In genomic region chr12:1660304-1661187, GRCh38 we compare ENCODE assay signal across 8 cellular contexts. TPM values are rescaled to one million over a fixed set of nuclear protein-coding genes. Genes with fewer than 3 reads are reported as not detected.
DNase-seq lines count a peak whose midpoint lies in the region; TF ChIP-seq lines count a peak whose summit lies in the region.

No MANE protein-coding gene starts in this region.

- no peak overlapping the region for H2AFZ ChIP-seq in hepatocyte

- H3K79me2 ChIP-seq in hepatocyte, result no peaks in the 10 kb centered on the region

- peak overlapping the region; percentile 93 for H3K27ac ChIP-seq in hepatocyte

- 56% methylated on average over 16 of the region's 20 CpGs for WGBS in hepatocyte (ENCODE audit: low lambda C conversion rate, missing lambda C conversion rate)

- peak overlapping the region; percentile 70 for H3K4me2 ChIP-seq in hepatocyte

- H3K9me2 ChIP-seq in hepatocyte (replicated peaks; ENCODE audit: insufficient read depth), result no peaks in the 10 kb centered on the region

- no peaks in the 10 kb centered on the region for H3K36me3 ChIP-seq in hepatocyte (replicated peaks; ENCODE audit: insufficient read depth, low read depth)

- no peak overlapping the region for H3K4me3 ChIP-seq in hepatocyte

- H3K9me3 ChIP-seq in hepatocyte (ENCODE audit: low read depth), result no peaks in the 10 kb centered on the region

- H4K20me1 ChIP-seq in hepatocyte (ENCODE audit: insufficient read depth, poor library complexity, severe bottlenecking), result no peaks in the 10 kb centered on the region

- no peaks in the 10 kb centered on the region for H3K27me3 ChIP-seq in hepatocyte

- no peak for TF ChIP-seq CTCF in hepatocyte (IDR thresholded peaks at IDR 0.05; ENCODE audit: poor library complexity)

- DNase-seq in NAMALWA (ENCODE audit: low spot score) (peak; percentile 28), hepatocyte (ENCODE audit: low spot score) (peak; percentile 79), 8988T (no peak), NCI-H1105 treated with DMSO at 0.1 percent for 48 hours (lab: John Stamatoyannopoulos, UW) (no peak), cerebellum (ENCODE audit: low spot score) (no peak), NCI-H1092 (lab: John Stamatoyannopoulos, UW) (no peak)
- DNase-seq in activated effector memory CD4-positive, alpha-beta T cell treated with anti-CD3 and anti-CD28 coated beads, Interleukin-2, amount 50 U/mL, for 16 hours, result peak; percentile 88
- DNase-seq in stimulated activated CD4-positive, alpha-beta T cell treated with anti-CD3 and anti-CD28 coated beads, Interleukin-1b, Interleukin-23, amount 100 ng/mL, for 48 hours, result peak; percentile 59

- peaks cover 13% of the 10 kb centered on the region for H3K4me1 ChIP-seq in hepatocyte (ENCODE audit: insufficient read depth)

RNA-seq across cellular contexts. Expression of gene ADIPOR2, which starts 30.3 kb away (rescaled TPM):
- total RNA-seq in hepatocyte (47.3 and 50.7 TPM in 2 replicates), cerebellum (33.8 TPM)
- polyA plus RNA-seq in hepatocyte, result 10.4 and 12.4 TPM in 2 replicates

RNA-seq across cellular contexts. Expression of gene WNT5B, which starts 31.5 kb away (rescaled TPM):
- total RNA-seq in hepatocyte (16.6 and 19.9 TPM in 2 replicates), cerebellum (4.9 TPM)
- polyA plus RNA-seq in hepatocyte, result 35.3 and 46.7 TPM in 2 replicates

Comparison
In these comparisons a context has a peak if more than half of its experiments do, and no peak if none do; other contexts are left out.
1. DNase-seq: peak in NAMALWA (single experiment), activated effector memory CD4-positive, alpha-beta T cell treated with anti-CD3 and anti-CD28 coated beads, Interleukin-2, amount 50 U/mL, for 16 hours (single experiment), hepatocyte (single experiment) and stimulated activated CD4-positive, alpha-beta T cell treated with anti-CD3 and anti-CD28 coated beads, Interleukin-1b, Interleukin-23, amount 100 ng/mL, for 48 hours (single experiment); none in 8988T (single experiment), NCI-H1105 treated with DMSO at 0.1 percent for 48 hours (single experiment), cerebellum (single experiment) and NCI-H1092 (single experiment).